ENCODE assay signal across 8 cellular contexts in the genomic region with DNA sequence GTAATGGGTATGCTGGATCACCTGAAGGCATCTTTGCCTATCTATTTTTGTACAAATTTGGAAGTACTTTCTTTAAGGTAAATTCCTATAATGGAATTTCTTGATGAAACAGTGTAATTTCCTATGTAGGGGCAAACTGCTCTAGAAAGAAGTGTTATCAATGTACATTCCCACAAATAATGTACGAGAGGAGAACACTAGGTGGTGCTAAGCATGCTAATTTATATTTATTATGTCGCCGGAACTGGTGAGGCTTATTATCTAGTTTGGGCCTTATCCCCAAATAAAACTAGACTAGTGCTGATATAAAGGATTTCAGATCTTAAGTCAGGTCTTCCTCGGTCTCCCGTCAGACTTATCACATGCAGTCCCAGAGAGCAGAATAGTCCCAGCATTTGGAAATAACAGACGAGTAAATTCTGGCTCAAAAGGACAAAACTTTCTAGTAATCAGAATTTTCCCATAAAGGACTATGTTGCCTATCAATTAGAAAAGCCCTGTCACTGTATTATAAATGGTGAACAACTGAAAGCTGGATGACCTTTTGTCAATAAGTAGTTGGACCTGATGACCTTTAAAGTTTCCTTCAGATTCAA.
DNase-seq lines count a peak whose midpoint lies in the region; ATAC-seq and TF ChIP-seq lines count a peak whose summit lies in the region.

No MANE protein-coding gene starts in this region.

- H3K27me3 Mint-ChIP-seq in endothelial cell (ENCODE audit: unreplicated experiment), result no peaks in the 10 kb centered on the region

- H3K9me3 Mint-ChIP-seq in endothelial cell (ENCODE audit: unreplicated experiment), result no peaks in the 10 kb centered on the region

- H3K4me1 Mint-ChIP-seq in endothelial cell (ENCODE audit: unreplicated experiment), result peaks cover 3% of the 10 kb centered on the region

- ATAC-seq in GM18858 (IDR thresholded peaks at IDR 0.05; ENCODE audit: unreplicated experiment) (no peak), GM19023 (IDR thresholded peaks at IDR 0.05; ENCODE audit: unreplicated experiment) (no peak), GM21447 (IDR thresholded peaks at IDR 0.05; ENCODE audit: unreplicated experiment) (no peak), GM19351 (IDR thresholded peaks at IDR 0.05; ENCODE audit: unreplicated experiment) (no peak)

- DNase-seq in NCI-H69 (lab: John Stamatoyannopoulos, UW) (peak; percentile 66), endothelial cell (ENCODE audit: low spot score) (no peak), putamen (ENCODE audit: low spot score) (peak; percentile 1)

- TF ChIP-seq CTCF in GM12872 (IDR thresholded peaks at IDR 0.05; ENCODE audit: insufficient read depth, low read depth, low read length) (0 out of 3 replicates have a peak, but pooled peaks have one; percentile 17), endothelial cell (IDR thresholded peaks at IDR 0.05; ENCODE audit: unreplicated experiment) (peak; percentile 10)

- no peaks in the 10 kb centered on the region for H3K36me3 Mint-ChIP-seq in endothelial cell (ENCODE audit: low read depth, unreplicated experiment)

- no peak overlapping the region for H3K27ac Mint-ChIP-seq in endothelial cell (ENCODE audit: unreplicated experiment)

- no peak overlapping the region for H3K4me3 Mint-ChIP-seq in endothelial cell (ENCODE audit: unreplicated experiment)
